ENCODE assay signal across 24 cellular contexts in genomic region chr2:80028584-80028983, GRCh38.
A peak's percentile ranks its signal among the peaks of the same experiment; 100 is the strongest.
DNase-seq lines count a peak whose midpoint lies in the region; ATAC-seq and TF ChIP-seq lines count a peak whose summit lies in the region.
"Had no signal": no experiment of that assay in that cellular context is flagged by ENCODE, and none has a peak within 500 bp of the region (broad histone marks: within the 10 kb centered on the region; RNA-seq: fewer than 3 reads in every experiment).

No MANE protein-coding gene starts in this region.

- H3K9me3 ChIP-seq in colonic mucosa (no peaks in the 10 kb centered on the region), lower lobe of right lung (no peaks in the 10 kb centered on the region)
- H3K9me3 ChIP-seq: A549, MG63, Peyer's patch had no signal

- peaks cover 3% of the 10 kb centered on the region for H3K9me3 Mint-ChIP-seq in activated naive CD4-positive, alpha-beta T cell treated with anti-CD3 and anti-CD28 coated beads, Interleukin-2, amount 10 ng/mL, durations not matched to agents 7 days and 5 days

- intact Hi-C loops in colonic mucosa (cut with DNase I) = no loop called here
- intact Hi-C loops in lower lobe of right lung (cut with DNase I) = no loop called here

- H3K27ac ChIP-seq in colonic mucosa (no peak overlapping the region), lower lobe of right lung (no peak overlapping the region)
- H3K27ac ChIP-seq: A549, Peyer's patch, SK-N-MC had no signal

- TF ChIP-seq CTCF in colonic mucosa (IDR thresholded peaks at IDR 0.05) (no peak), lower lobe of right lung (IDR thresholded peaks at IDR 0.05) (no peak)

- H3K9ac ChIP-seq in colonic mucosa (ENCODE audit: low read depth in 2 of 2, low read length in 2 of 2) = no peak overlapping the region

- H3K36me3 Mint-ChIP-seq in activated naive CD4-positive, alpha-beta T cell treated with anti-CD3 and anti-CD28 coated beads, Interleukin-2, amount 10 ng/mL, durations not matched to agents 7 days and 5 days = no peaks in the 10 kb centered on the region
- H3K36me3 Mint-ChIP-seq: CD4-positive, alpha-beta memory T cell had no signal

- CTCF ChIA-PET in activated naive CD4-positive, alpha-beta T cell treated with anti-CD3 and anti-CD28 coated beads, Interleukin-2, amount 10 ng/mL, durations not matched to agents 7 days and 5 days (lab: Charles Lee) = no interaction called here

- H3K27ac Mint-ChIP-seq in activated naive CD4-positive, alpha-beta T cell treated with anti-CD3 and anti-CD28 coated beads, Interleukin-2, amount 10 ng/mL, durations not matched to agents 7 days and 5 days = peak overlapping the region; percentile 26
- H3K27ac Mint-ChIP-seq: CD4-positive, alpha-beta memory T cell had no signal

- H3K4me3 ChIP-seq in colonic mucosa (no peak overlapping the region), lower lobe of right lung (no peak overlapping the region)
- H3K4me3 ChIP-seq: A549, MG63, Peyer's patch, SK-N-MC had no signal

- H3K36me3 ChIP-seq in colonic mucosa (no peaks in the 10 kb centered on the region), lower lobe of right lung (no peaks in the 10 kb centered on the region)
- H3K36me3 ChIP-seq: MG63, Peyer's patch had no signal

- no peaks in the 10 kb centered on the region for H3K4me1 ChIP-seq in colonic mucosa
- no peaks in the 10 kb centered on the region for H3K4me1 ChIP-seq in lower lobe of right lung
- H3K4me1 ChIP-seq: A549, Peyer's patch had no signal

- H3K27me3 Mint-ChIP-seq in activated naive CD4-positive, alpha-beta T cell treated with anti-CD3 and anti-CD28 coated beads, Interleukin-2, amount 10 ng/mL, durations not matched to agents 7 days and 5 days = no peaks in the 10 kb centered on the region
- H3K27me3 Mint-ChIP-seq: CD4-positive, alpha-beta memory T cell had no signal

- H3K4me1 Mint-ChIP-seq in activated naive CD4-positive, alpha-beta T cell treated with anti-CD3 and anti-CD28 coated beads, Interleukin-2, amount 10 ng/mL, durations not matched to agents 7 days and 5 days = no peaks in the 10 kb centered on the region
- H3K4me1 Mint-ChIP-seq: CD4-positive, alpha-beta memory T cell had no signal

- ATAC-seq in SK-N-SH treated with all-trans-retinoic acid at 6 μM for 48 hours (no peak), lower lobe of right lung (no peak)
- ATAC-seq: A549, HepG2 had no signal

- H3K27me3 ChIP-seq in colonic mucosa (no peaks in the 10 kb centered on the region), lower lobe of right lung (ENCODE audit: low read depth) (no peaks in the 10 kb centered on the region)
- H3K27me3 ChIP-seq: MG63, Peyer's patch had no signal

- H3K4me3 Mint-ChIP-seq in activated naive CD4-positive, alpha-beta T cell treated with anti-CD3 and anti-CD28 coated beads, Interleukin-2, amount 10 ng/mL, durations not matched to agents 7 days and 5 days = no peak overlapping the region
- H3K4me3 Mint-ChIP-seq: CD4-positive, alpha-beta memory T cell had no signal

- no peak for DNase-seq in activated naive CD4-positive, alpha-beta T cell treated with anti-CD3 and anti-CD28 coated beads, Interleukin-2, amount 10 ng/mL, durations not matched to agents 7 days and 5 days
- DNase-seq in activated naive CD4-positive, alpha-beta T cell treated with Interleukin-2 at 50 U/mL for 16 hours = no peak
- DNase-seq in colonic mucosa (peak; percentile 35), superior temporal gyrus (ENCODE audit: extremely low spot score) (no peak), lower lobe of right lung (no peak), cerebellar nuclear complex (lab: John Stamatoyannopoulos, UW) (no peak)
- DNase-seq: AML-193; CD4-positive, alpha-beta memory T cell; COR-L47; KBM-7; MG63; NCI-H1105 treated with DMSO at 0.1 percent for 48 hours; NCI-H146; NCI-H1930; NCI-H2107; NCI-H524; NCI-H748 treated with DMSO at 0.1 percent for 48 hours; NK-92 treated with Interleukin-12 subunit alpha and Interleukin-12 subunit beta, amount 100 ng/mL, for 24 hours; Peyer's patch; SHP77 treated with DMSO at 0.1 percent for 48 hours had no signal

TF ChIP-seq in SK-N-SH treated with all-trans-retinoic acid at 6 μM for 48 hours, 23 proteins besides CTCF, POLR2A, EP300 and RAD21:
- no peak for TF ChIP-seq ARNTL (CRISPR knock-in tag; IDR thresholded peaks at IDR 0.05; ENCODE audit: borderline replicate concordance, low read depth)
- TF ChIP-seq ISL1 (CRISPR knock-in tag; IDR thresholded peaks at IDR 0.05) = no peak
- no peak for TF ChIP-seq ESRRG (CRISPR knock-in tag; IDR thresholded peaks at IDR 0.05)
- TF ChIP-seq CSDC2 (CRISPR knock-in tag; IDR thresholded peaks at IDR 0.05) = no peak
- no peak for TF ChIP-seq ZFP3 (CRISPR knock-in tag; IDR thresholded peaks at IDR 0.05)
- TF ChIP-seq TCF4 (CRISPR knock-in tag; IDR thresholded peaks at IDR 0.05; ENCODE audit: borderline replicate concordance) = peak; percentile 67; the same call in 1 of the 2 replicates
TF ChIP-seq in SK-N-SH treated with all-trans-retinoic acid at 6 μM for 48 hours: peak in this region for 1.
